14 cellular contexts compared by ENCODE assay signal in genomic region chr15:60462027-60462426, GRCh38.
"Had no signal": no experiment of that assay in that cellular context is flagged by ENCODE, and none has a peak within 500 bp of the region (broad histone marks: within the 10 kb centered on the region; RNA-seq: fewer than 3 reads in every experiment).

No MANE protein-coding gene starts in this region.

- H3K4me1 Mint-ChIP-seq: activated T-helper 17 cell treated with anti-CD3 and anti-CD28 coated beads, Interleukin-2, amount 50 U/mL, for 72 hours; naive B cell; stimulated activated memory B cell treated with anti-CD40 and anti-IgM and Interleukin-4, amounts not matched to agents 10 μg/mL and 1 μg/mL and 100 μg/mL, for 72 hours had no signal

- H3K27me3 ChIP-seq: adrenal gland, ovary, thyroid gland had no signal

- H3K27ac Mint-ChIP-seq: activated CD4-positive, alpha-beta T cell treated with anti-CD3 and anti-CD28 coated beads for 36 hours; activated naive CD4-positive, alpha-beta T cell treated with anti-CD3 and anti-CD28 coated beads, Interleukin-2, amount 10 ng/mL, durations not matched to agents 7 days and 5 days; activated T-helper 17 cell treated with anti-CD3 and anti-CD28 coated beads, Interleukin-2, amount 50 U/mL, for 72 hours; stimulated activated memory B cell treated with anti-CD40 and anti-IgM and Interleukin-4, amounts not matched to agents 10 μg/mL and 1 μg/mL and 100 μg/mL, for 72 hours had no signal

- H3K4me3 Mint-ChIP-seq: activated CD4-positive, alpha-beta T cell treated with anti-CD3 and anti-CD28 coated beads for 36 hours; activated naive CD4-positive, alpha-beta T cell treated with anti-CD3 and anti-CD28 coated beads, Interleukin-2, amount 10 ng/mL, durations not matched to agents 7 days and 5 days; activated T-helper 17 cell treated with anti-CD3 and anti-CD28 coated beads, Interleukin-2, amount 50 U/mL, for 72 hours; naive B cell; stimulated activated memory B cell treated with anti-CD40 and anti-IgM and Interleukin-4, amounts not matched to agents 10 μg/mL and 1 μg/mL and 100 μg/mL, for 72 hours had no signal

- DNase-seq: activated CD4-positive, alpha-beta T cell treated with anti-CD3 and anti-CD28 coated beads for 36 hours; activated naive CD4-positive, alpha-beta T cell treated with anti-CD3 and anti-CD28 coated beads, Interleukin-2, amount 10 ng/mL, durations not matched to agents 7 days and 5 days; adrenal gland; foreskin fibroblast; head of caudate nucleus; islet precursor cell; naive B cell; ovary; stimulated activated CD4-positive, alpha-beta T cell treated with anti-CD3 and anti-CD28 coated beads, Interleukin-2, amount 100 ng/mL, for 48 hours; thyroid gland; WERI-Rb-1 had no signal

- H3K4me1 ChIP-seq: thyroid gland had no signal

- H3K9me3 Mint-ChIP-seq: activated naive CD4-positive, alpha-beta T cell treated with anti-CD3 and anti-CD28 coated beads, Interleukin-2, amount 10 ng/mL, durations not matched to agents 7 days and 5 days; activated T-helper 17 cell treated with anti-CD3 and anti-CD28 coated beads, Interleukin-2, amount 50 U/mL, for 72 hours; naive B cell; stimulated activated memory B cell treated with anti-CD40 and anti-IgM and Interleukin-4, amounts not matched to agents 10 μg/mL and 1 μg/mL and 100 μg/mL, for 72 hours had no signal

- H3K9me3 ChIP-seq: adrenal gland, ovary, thyroid gland had no signal

- H3K36me3 ChIP-seq: ovary had no signal

- ATAC-seq: activated CD4-positive, alpha-beta T cell treated with anti-CD3 and anti-CD28 coated beads for 36 hours; activated T-helper 17 cell treated with anti-CD3 and anti-CD28 coated beads, Interleukin-2, amount 50 U/mL, for 72 hours; stimulated activated memory B cell treated with anti-CD40 and anti-IgM and Interleukin-4, amounts not matched to agents 10 μg/mL and 1 μg/mL and 100 μg/mL, for 72 hours had no signal

- H3K27ac ChIP-seq: adrenal gland, ovary, thyroid gland, WERI-Rb-1 had no signal

- H3K4me3 ChIP-seq: adrenal gland, lung, ovary, thyroid gland had no signal

- H3K27me3 Mint-ChIP-seq: activated CD4-positive, alpha-beta T cell treated with anti-CD3 and anti-CD28 coated beads for 36 hours; activated naive CD4-positive, alpha-beta T cell treated with anti-CD3 and anti-CD28 coated beads, Interleukin-2, amount 10 ng/mL, durations not matched to agents 7 days and 5 days; activated T-helper 17 cell treated with anti-CD3 and anti-CD28 coated beads, Interleukin-2, amount 50 U/mL, for 72 hours; naive B cell; stimulated activated memory B cell treated with anti-CD40 and anti-IgM and Interleukin-4, amounts not matched to agents 10 μg/mL and 1 μg/mL and 100 μg/mL, for 72 hours had no signal
